18 cellular contexts compared by ENCODE assay signal in the genomic region with DNA sequence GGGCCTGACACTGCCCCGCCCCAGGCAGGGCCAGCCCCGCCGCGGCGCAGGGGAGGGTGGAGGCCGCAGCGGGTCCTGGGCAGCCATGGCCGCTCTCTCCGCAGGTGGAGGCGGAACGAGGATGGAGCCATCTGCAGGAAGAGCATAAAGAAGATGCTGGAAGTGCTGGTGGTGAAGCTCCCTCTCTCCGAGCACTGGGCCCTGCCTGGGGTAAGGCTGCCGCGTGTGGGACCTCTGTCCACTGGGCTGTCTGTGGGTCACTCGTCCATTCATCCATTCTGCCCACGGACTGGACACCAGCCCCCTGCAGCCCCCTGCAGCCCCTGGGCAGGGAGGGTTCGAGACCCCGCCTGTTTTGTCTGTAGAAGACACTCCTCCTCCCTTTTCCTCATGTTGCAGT.
"Had no signal": no experiment of that assay in that cellular context is flagged by ENCODE, and none has a peak within 500 bp of the region (broad histone marks: within the 10 kb centered on the region; RNA-seq: fewer than 3 reads in every experiment).

No MANE protein-coding gene starts in this region.

- H3K4me1 ChIP-seq: foreskin keratinocyte had no signal

- H3K27ac ChIP-seq: body of pancreas, foreskin keratinocyte had no signal

- H3K4me3 ChIP-seq: body of pancreas, stomach had no signal

- H3K9me3 ChIP-seq: body of pancreas, stomach had no signal

- H3K27ac Mint-ChIP-seq: activated naive CD4-positive, alpha-beta T cell treated with anti-CD3 and anti-CD28 coated beads, Interleukin-2, amount 50 U/mL, for 24 hours; activated T-helper 2 cell treated with anti-CD3 and anti-CD28 coated beads, Interferon-gamma antibody, Interleukin-2, Interleukin-4, amounts not matched to agents 10 μg/mL and 5 μg/mL and 100 μg/mL, durations not matched to agents 14 hours and 24 hours and 36 hours had no signal

- ATAC-seq: body of pancreas, foreskin keratinocyte, left colon, natural killer cell, SK-N-SH treated with all-trans-retinoic acid at 6 μM for 48 hours had no signal

- H3K27me3 ChIP-seq: body of pancreas, stomach had no signal

- H3K4me1 Mint-ChIP-seq: activated naive CD4-positive, alpha-beta T cell treated with anti-CD3 and anti-CD28 coated beads, Interleukin-2, amount 50 U/mL, for 24 hours had no signal

- H3K4me3 Mint-ChIP-seq: activated naive CD4-positive, alpha-beta T cell treated with anti-CD3 and anti-CD28 coated beads, Interleukin-2, amount 50 U/mL, for 24 hours; natural killer cell had no signal

- H3K36me3 Mint-ChIP-seq: activated naive CD4-positive, alpha-beta T cell treated with anti-CD3 and anti-CD28 coated beads, Interleukin-2, amount 50 U/mL, for 24 hours had no signal

- DNase-seq: activated CD4-positive, alpha-beta T cell treated with anti-CD3 and anti-CD28 coated beads for 1 hour; activated CD4-positive, alpha-beta T cell treated with anti-CD3 and anti-CD28 coated beads, Interleukin-2, amount 50 U/mL, for 4 hours; activated T-cell treated with anti-CD3 and anti-CD28 coated beads, Interleukin-2, amount 50 U/mL, for 1 hour; amniotic stem cell; central memory CD4-positive, alpha-beta T cell; cortex of kidney; effector CD4-positive, alpha-beta T cell; foreskin keratinocyte; natural killer cell; stimulated activated CD4-positive, alpha-beta T cell treated with anti-CD3 and anti-CD28 coated beads, Interleukin-2, amount 100 ng/mL, for 24 hours; stomach; T-helper 1 cell; T1000 had no signal

- H3K27me3 Mint-ChIP-seq: activated naive CD4-positive, alpha-beta T cell treated with anti-CD3 and anti-CD28 coated beads, Interleukin-2, amount 50 U/mL, for 24 hours had no signal

- H3K9me3 Mint-ChIP-seq: activated naive CD4-positive, alpha-beta T cell treated with anti-CD3 and anti-CD28 coated beads, Interleukin-2, amount 50 U/mL, for 24 hours; activated T-helper 2 cell treated with anti-CD3 and anti-CD28 coated beads, Interferon-gamma antibody, Interleukin-2, Interleukin-4, amounts not matched to agents 10 μg/mL and 5 μg/mL and 100 μg/mL, durations not matched to agents 14 hours and 24 hours and 36 hours; natural killer cell had no signal
